ENCODE assay signal across 17 cellular contexts in the genomic region with DNA sequence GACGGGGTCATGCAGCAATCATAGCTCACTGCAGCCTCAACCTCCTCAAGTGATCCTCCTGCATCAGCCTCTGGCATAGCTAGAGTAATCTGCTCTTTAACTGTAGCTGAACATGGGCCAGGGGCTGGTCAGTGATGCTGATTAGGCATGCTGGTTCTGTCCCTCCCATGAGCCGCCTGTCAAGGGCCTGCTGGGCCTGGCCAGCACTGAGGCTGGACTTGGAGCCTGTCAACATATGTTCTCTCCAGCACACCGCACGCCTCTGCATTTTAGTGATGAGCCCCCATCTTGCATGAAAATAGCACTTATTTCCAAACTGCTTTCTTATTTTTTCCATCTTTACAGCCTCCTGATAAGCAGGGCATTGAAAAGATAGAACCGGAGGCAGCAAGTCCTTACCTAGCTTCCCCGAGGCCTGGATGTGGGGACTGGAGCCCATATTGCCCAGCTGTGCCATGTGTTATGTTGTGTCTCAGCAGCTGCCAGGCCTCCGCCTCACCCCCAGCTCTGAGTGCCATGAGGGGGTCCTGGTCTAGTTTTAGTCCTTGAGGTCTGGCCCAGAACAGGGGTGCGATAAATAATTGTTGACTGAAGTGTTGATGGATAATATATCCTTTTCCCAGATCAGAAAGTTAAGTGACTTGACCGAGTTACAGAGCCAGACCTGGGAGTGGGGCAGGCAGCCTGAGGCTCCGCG.
"Had no signal": no experiment of that assay in that cellular context is flagged by ENCODE, and none has a peak within 500 bp of the region (broad histone marks: within the 10 kb centered on the region; RNA-seq: fewer than 3 reads in every experiment).

No MANE protein-coding gene starts in this region.

- H3K27me3 ChIP-seq: adrenal gland, cardiac muscle cell, heart left ventricle, upper lobe of right lung had no signal

- ATAC-seq: activated CD4-positive, alpha-beta T cell treated with anti-CD3 and anti-CD28 coated beads for 36 hours; activated naive CD4-positive, alpha-beta T cell treated with anti-CD3 and anti-CD28 coated beads, Interleukin-2, amount 50 U/mL, for 72 hours; stimulated activated memory B cell treated with anti-CD40 and anti-IgM and Interleukin-4, amounts not matched to agents 10 μg/mL and 1 μg/mL and 100 μg/mL, for 72 hours; upper lobe of right lung; WTC11 had no signal

- DNase-seq: activated CD4-positive, alpha-beta T cell treated with anti-CD3 and anti-CD28 coated beads for 36 hours; activated CD4-positive, alpha-beta T cell treated with anti-CD3 and anti-CD28 coated beads, Interleukin-2, amount 50 U/mL, for 48 hours; activated gamma-delta T cell treated with Interleukin-2 at 50 U/mL for 16 hours; immature natural killer cell; nephron progenitor cell; spleen; stimulated activated CD4-positive, alpha-beta T cell treated with anti-CD3 and anti-CD28 coated beads, Interleukin-4, amount 100 ng/mL, for 4 hours; upper lobe of right lung had no signal

- H3K4me3 ChIP-seq: adrenal gland, cardiac muscle cell, coronary artery, heart left ventricle, lung, spleen, thoracic aorta, upper lobe of right lung had no signal

- H3K9me3 ChIP-seq: adrenal gland, heart left ventricle, spleen, thoracic aorta, upper lobe of right lung had no signal

- H3K36me3 ChIP-seq: adrenal gland, cardiac muscle cell, heart left ventricle, spleen, thoracic aorta, upper lobe of right lung had no signal

- H3K4me1 ChIP-seq: spleen had no signal

- H3K27ac ChIP-seq: adrenal gland, cardiac muscle cell, coronary artery, spleen, thoracic aorta, upper lobe of right lung had no signal
